1 cellular context compared by ENCODE assay signal in genomic region chrX:154375156-154375504, GRCh38.
TF ChIP-seq lines count a peak whose summit lies in the region.

No MANE protein-coding gene starts in this region.

TF ChIP-seq in H1, 55 proteins besides CTCF, POLR2A, EP300 and RAD21:
- TF ChIP-seq POU5F1 (IDR thresholded peaks at IDR 0.05; ENCODE audit: low read depth, low read length) = no peak
- no peak for TF ChIP-seq ASH2L (IDR thresholded peaks at IDR 0.05; ENCODE audit: low read length)
- TF ChIP-seq NRF1 (IDR thresholded peaks at IDR 0.05; ENCODE audit: low read depth, low read length) = no peak
- TF ChIP-seq BACH1 (IDR thresholded peaks at IDR 0.05; ENCODE audit: low read length) = no peak
- TF ChIP-seq SP2 (IDR thresholded peaks at IDR 0.05; ENCODE audit: low read length) = no peak
- no peak for TF ChIP-seq TCF12 (IDR thresholded peaks at IDR 0.05; ENCODE audit: low read depth, low read length)
- TF ChIP-seq CHD2 (IDR thresholded peaks at IDR 0.05; ENCODE audit: low read length) = no peak
- no peak for TF ChIP-seq TBP (IDR thresholded peaks at IDR 0.05; ENCODE audit: low read depth, low read length)
- no peak for TF ChIP-seq SP1 (IDR thresholded peaks at IDR 0.05; ENCODE audit: low read depth, low read length)
